8 cellular contexts compared by ENCODE assay signal in the genomic region with DNA sequence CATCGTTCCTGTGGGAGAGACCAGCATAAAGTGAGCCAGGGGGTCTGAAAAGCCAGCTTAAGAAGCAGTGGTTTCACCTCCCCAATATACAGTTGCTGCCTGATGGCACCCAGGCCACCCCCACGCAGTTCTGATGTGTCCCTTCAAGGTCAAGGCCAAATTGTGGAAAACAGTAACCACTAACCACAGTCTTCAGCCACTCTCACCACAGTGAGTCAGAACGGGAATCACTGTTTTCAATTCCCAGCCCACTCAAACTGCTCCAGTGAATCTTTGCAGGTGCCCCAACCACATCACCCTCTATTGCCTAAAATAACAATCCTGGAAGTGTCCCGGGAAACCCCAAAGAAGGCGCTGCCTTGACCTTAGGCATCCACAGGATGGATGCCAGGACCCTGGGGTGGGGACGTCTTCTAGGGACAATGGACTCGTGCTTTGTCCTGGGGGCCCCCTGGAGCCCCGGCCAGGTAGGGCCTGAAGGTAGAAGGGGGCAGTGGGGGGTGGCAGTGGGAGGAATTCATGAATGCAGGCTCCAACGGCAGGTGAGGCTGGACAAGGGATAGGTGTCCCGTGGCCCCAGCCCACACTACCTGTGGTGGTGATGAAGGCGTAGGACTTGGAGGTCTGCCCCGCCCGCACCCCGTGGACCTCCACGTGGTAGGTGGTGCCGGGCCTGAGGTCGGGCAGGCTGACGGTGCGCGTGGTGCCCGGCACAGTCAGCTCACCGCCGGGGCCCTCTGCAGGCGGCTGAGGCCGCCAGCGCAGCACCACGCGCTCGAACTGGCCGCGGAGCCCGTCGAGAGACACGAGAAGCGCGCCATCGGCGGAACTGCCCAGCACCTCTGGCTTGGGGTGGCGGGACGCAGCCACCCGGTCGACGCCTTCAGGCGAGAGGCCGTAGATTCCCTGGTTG. TPM values are rescaled to one million over a fixed set of nuclear protein-coding genes. Genes with fewer than 3 reads are reported as not detected.
A peak's percentile ranks its signal among the peaks of the same experiment; 100 is the strongest.
DNase-seq lines count a peak whose midpoint lies in the region; ATAC-seq and TF ChIP-seq lines count a peak whose summit lies in the region.

No MANE protein-coding gene starts in this region.

- H3K27me3 Mint-ChIP-seq in activated CD8-positive, alpha-beta T cell treated with anti-CD3 and anti-CD28 coated beads, Interleukin-2, amount 10 ng/mL, durations not matched to agents 7 days and 5 days (ENCODE audit: low read depth), result peaks cover 26% of the 10 kb centered on the region
- H3K27me3 Mint-ChIP-seq in nephron progenitor cell (ENCODE audit: low read depth, poor library complexity), result peaks cover 49% of the 10 kb centered on the region

- H3K9me3 Mint-ChIP-seq in activated CD8-positive, alpha-beta T cell treated with anti-CD3 and anti-CD28 coated beads, Interleukin-2, amount 10 ng/mL, durations not matched to agents 7 days and 5 days (ENCODE audit: insufficient read depth), result no peaks in the 10 kb centered on the region
- no peaks in the 10 kb centered on the region for H3K9me3 Mint-ChIP-seq in nephron progenitor cell

- H3K27ac Mint-ChIP-seq in activated CD8-positive, alpha-beta T cell treated with anti-CD3 and anti-CD28 coated beads, Interleukin-2, amount 10 ng/mL, durations not matched to agents 7 days and 5 days, result no peak overlapping the region
- no peak overlapping the region for H3K27ac Mint-ChIP-seq in nephron progenitor cell

- H3K4me3 ChIP-seq in AG04450 (ENCODE audit: low read depth, low read length) (no peak overlapping the region), right atrium auricular region (peak overlapping the region in 1 of 2 donors; percentile 40)

- CTCF ChIA-PET in AG04450 (lab: Charles Lee), result interaction anchor here (0.6 to 1.2 kb wide), 3 partner anchors 27 to 500 kb away, joined by 4 to 9 read pairs (median 5); no protein-coding TSS in a partner anchor
- CTCF ChIA-PET in activated CD8-positive, alpha-beta T cell treated with anti-CD3 and anti-CD28 coated beads, Interleukin-2, amount 10 ng/mL, durations not matched to agents 7 days and 5 days (lab: Charles Lee), result no interaction called here

- no peaks in the 10 kb centered on the region for H3K36me3 Mint-ChIP-seq in activated CD8-positive, alpha-beta T cell treated with anti-CD3 and anti-CD28 coated beads, Interleukin-2, amount 10 ng/mL, durations not matched to agents 7 days and 5 days (ENCODE audit: low read depth)
- no peaks in the 10 kb centered on the region for H3K36me3 Mint-ChIP-seq in nephron progenitor cell (ENCODE audit: low read depth)

- H3K4me1 ChIP-seq in right atrium auricular region, result peaks cover 0 to 45% of the 10 kb centered on the region in 2 donors

- POLR2A ChIA-PET in AG04450 (lab: Yijun Ruan, JAX), result interaction anchor here (0.5 kb wide), 1 partner anchor 147 kb away, joined by 4 read pairs; no protein-coding TSS in a partner anchor
- POLR2A ChIA-PET in activated CD8-positive, alpha-beta T cell treated with anti-CD3 and anti-CD28 coated beads, Interleukin-2, amount 10 ng/mL, durations not matched to agents 7 days and 5 days (lab: Charles Lee), result interaction anchor here (0.6 kb wide), 1 partner anchor 483 kb away, joined by 3 read pairs; no protein-coding TSS in a partner anchor

- H3K4me1 Mint-ChIP-seq in activated CD8-positive, alpha-beta T cell treated with anti-CD3 and anti-CD28 coated beads, Interleukin-2, amount 10 ng/mL, durations not matched to agents 7 days and 5 days (ENCODE audit: low read depth), result peaks cover 11% of the 10 kb centered on the region
- peaks cover 37% of the 10 kb centered on the region for H3K4me1 Mint-ChIP-seq in nephron progenitor cell

- DNase-seq in AG04450 (ENCODE audit: low read depth, low spot score) (peak; percentile 37), H4 (ENCODE audit: low spot score) (peak; percentile 58), right atrium auricular region (ENCODE audit: low spot score) (no peak), stromal cell of bone marrow (ENCODE audit: low read depth) (peak; percentile 60), nephron progenitor cell (no peak)
- no peak for DNase-seq in activated CD8-positive, alpha-beta T cell treated with anti-CD3 and anti-CD28 coated beads, Interleukin-2, amount 10 ng/mL, durations not matched to agents 7 days and 5 days

- no peak overlapping the region for H3K4me3 Mint-ChIP-seq in activated CD8-positive, alpha-beta T cell treated with anti-CD3 and anti-CD28 coated beads, Interleukin-2, amount 10 ng/mL, durations not matched to agents 7 days and 5 days
- no peak overlapping the region for H3K4me3 Mint-ChIP-seq in nephron progenitor cell

- no peaks in the 10 kb centered on the region; the same call in 1 of the 2 replicates for H3K9me3 ChIP-seq in AG04450 (ENCODE audit: control insufficient read depth, insufficient read depth, low read length)
- H3K9me3 ChIP-seq in right atrium auricular region, result no peaks in the 10 kb centered on the region

- TF ChIP-seq CTCF in AG04450 (IDR thresholded peaks at IDR 0.05; ENCODE audit: low read depth, low read length) (no peak), right atrium auricular region (IDR thresholded peaks at IDR 0.05) (no peak), nephron progenitor cell (IDR thresholded peaks at IDR 0.05) (no peak)

- ATAC-seq in activated CD8-positive, alpha-beta T cell treated with anti-CD3 and anti-CD28 coated beads, Interleukin-2, amount 10 ng/mL, durations not matched to agents 7 days and 5 days, result peak; percentile 21
- ATAC-seq in GM21825 (IDR thresholded peaks at IDR 0.05; ENCODE audit: unreplicated experiment), result no peak
- ATAC-seq in HG02623 (IDR thresholded peaks at IDR 0.05; ENCODE audit: unreplicated experiment), result no peak

- H3K27ac ChIP-seq in AG04450 (ENCODE audit: low read depth, low read length), result no peak overlapping the region
- H3K27ac ChIP-seq in right atrium auricular region, result peak overlapping the region; percentile 79 to 81

- peaks cover 47% of the 10 kb centered on the region for H3K36me3 ChIP-seq in right atrium auricular region

- H3K27me3 ChIP-seq in AG04450 (ENCODE audit: control insufficient read depth, insufficient read depth, low read length) (peaks cover 68% of the 10 kb centered on the region), right atrium auricular region (no peaks in the 10 kb centered on the region)

RNA-seq across cellular contexts. Expression of a gene that starts 22.2 kb away (rescaled TPM):
- polyA plus RNA-seq in AG04450 (2011; rRNA removed), result 0.25 and 0.35 TPM in 2 replicates
- polyA minus RNA-seq in AG04450 (2011; rRNA and poly(A)+ RNA removed), result 0.14 and 1.7 TPM in 2 replicates
- 0.06 and 0.29 TPM in 2 replicates for total RNA-seq in H4 (2014; rRNA removed; shearing (Covaris generic))
- 1 to 10 TPM; 3.4 to 4.8 TPM for total RNA-seq in activated CD8-positive, alpha-beta T cell treated with anti-CD3 and anti-CD28 coated beads, Interleukin-2, amount 10 ng/mL, durations not matched to agents 7 days and 5 days
- 100 to 1,000 TPM; 138 to 210 TPM for total RNA-seq in right atrium auricular region

RNA-seq across cellular contexts. Expression of a gene that starts 41.1 kb away (rescaled TPM):
- 39.2 and 60.0 TPM in 2 replicates for polyA plus RNA-seq in AG04450 (2011; rRNA removed)
- 43.7 and 58.2 TPM in 2 replicates for polyA minus RNA-seq in AG04450 (2011; rRNA and poly(A)+ RNA removed)
- total RNA-seq in H4 (2014; rRNA removed; shearing (Covaris generic)), result 17.1 and 23.4 TPM in 2 replicates
- total RNA-seq in activated CD8-positive, alpha-beta T cell treated with anti-CD3 and anti-CD28 coated beads, Interleukin-2, amount 10 ng/mL, durations not matched to agents 7 days and 5 days, result 100 to 1,000 TPM; 107 to 117 TPM
- total RNA-seq in right atrium auricular region, result 10 to 100 TPM; 15.0 to 15.3 TPM

RNA-seq across cellular contexts. Expression of a gene that starts 43.2 kb away (rescaled TPM):
- 3.1 and 3.8 TPM in 2 replicates for polyA plus RNA-seq in AG04450 (2011; rRNA removed)
- polyA minus RNA-seq in AG04450 (2011; rRNA and poly(A)+ RNA removed), result 3.0 and 3.6 TPM in 2 replicates
- 11.7 and 14.2 TPM in 2 replicates for total RNA-seq in H4 (2014; rRNA removed; shearing (Covaris generic))
- total RNA-seq in activated CD8-positive, alpha-beta T cell treated with anti-CD3 and anti-CD28 coated beads, Interleukin-2, amount 10 ng/mL, durations not matched to agents 7 days and 5 days, result 1 to 10 TPM; 7.0 to 8.5 TPM
- 1 to 10 TPM; 1.1 to 3.4 TPM for total RNA-seq in right atrium auricular region

RNA-seq across cellular contexts. Expression of a gene that starts 48.7 kb away (rescaled TPM):
- polyA plus RNA-seq in AG04450 (2011; rRNA removed), result 0.05 and 0.06 TPM in 2 replicates
- polyA minus RNA-seq in AG04450 (2011; rRNA and poly(A)+ RNA removed), result not detected in 2 replicates
- 0.48 TPM in 1 of 2 replicates, not detected in the other for total RNA-seq in H4 (2014; rRNA removed; shearing (Covaris generic))
- total RNA-seq in activated CD8-positive, alpha-beta T cell treated with anti-CD3 and anti-CD28 coated beads, Interleukin-2, amount 10 ng/mL, durations not matched to agents 7 days and 5 days, result not detected
- total RNA-seq in right atrium auricular region, result 1 to 10 TPM in 1 of 2 donors, under 1 TPM in 1; 0.19 to 1.2 TPM

Comparison
In these comparisons a context has a peak if more than half of its experiments do, and no peak if none do; other contexts are left out.
1. DNase-seq: peak in AG04450 (single experiment), H4 (single experiment) and stromal cell of bone marrow (single experiment); none in activated CD8-positive, alpha-beta T cell treated with anti-CD3 and anti-CD28 coated beads, Interleukin-2, amount 10 ng/mL, durations not matched to agents 7 days and 5 days (single experiment), right atrium auricular region (single experiment) and nephron progenitor cell (single experiment).
2. RNA of a gene that starts 22.2 kb away (total RNA-seq): 138 to 210 TPM in right atrium auricular region; 3.4 to 4.8 TPM in activated CD8-positive, alpha-beta T cell treated with anti-CD3 and anti-CD28 coated beads, Interleukin-2, amount 10 ng/mL, durations not matched to agents 7 days and 5 days and 0.06 to 0.29 TPM in H4; every median in the first group is over 10 times any median in the second.